In the genomic region with DNA sequence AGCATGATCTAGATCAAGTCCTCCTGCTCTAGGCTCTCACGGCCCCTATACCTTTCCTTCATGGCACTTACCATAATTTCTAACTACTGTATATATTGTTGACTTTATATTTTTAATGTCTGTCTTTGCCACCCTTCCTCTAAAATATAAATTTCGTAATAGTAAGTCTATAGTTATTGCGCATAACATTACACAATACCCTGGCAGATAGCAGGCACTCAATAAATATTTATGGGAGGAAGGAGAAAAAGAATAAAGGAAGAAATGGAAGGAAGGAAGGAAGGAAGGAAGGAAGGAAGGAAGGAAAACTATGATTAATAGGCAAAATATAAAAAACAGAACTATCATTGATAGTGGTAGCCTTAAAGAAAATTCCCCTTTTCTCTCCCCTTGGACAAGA, we compare ENCODE assay signal across 2 cellular contexts.
TF ChIP-seq lines count a peak whose summit lies in the region.

No MANE protein-coding gene starts in this region.

TF ChIP-seq in IMR-90, 13 proteins besides CTCF, POLR2A, EP300 and RAD21:
- TF ChIP-seq, protein P1, sequence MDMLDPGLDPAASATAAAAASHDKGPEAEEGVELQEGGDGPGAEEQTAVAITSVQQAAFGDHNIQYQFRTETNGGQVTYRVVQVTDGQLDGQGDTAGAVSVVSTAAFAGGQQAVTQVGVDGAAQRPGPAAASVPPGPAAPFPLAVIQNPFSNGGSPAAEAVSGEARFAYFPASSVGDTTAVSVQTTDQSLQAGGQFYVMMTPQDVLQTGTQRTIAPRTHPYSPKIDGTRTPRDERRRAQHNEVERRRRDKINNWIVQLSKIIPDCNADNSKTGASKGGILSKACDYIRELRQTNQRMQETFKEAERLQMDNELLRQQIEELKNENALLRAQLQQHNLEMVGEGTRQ (IDR thresholded peaks at IDR 0.05; ENCODE audit: low read depth, low read length), result no peak
- peak; percentile 60 for TF ChIP-seq CEBPB (IDR thresholded peaks at IDR 0.05; ENCODE audit: low read depth, low read length)

TF ChIP-seq in K562, 482 proteins besides CTCF, POLR2A, EP300 and RAD21:
- TF ChIP-seq, protein P2, sequence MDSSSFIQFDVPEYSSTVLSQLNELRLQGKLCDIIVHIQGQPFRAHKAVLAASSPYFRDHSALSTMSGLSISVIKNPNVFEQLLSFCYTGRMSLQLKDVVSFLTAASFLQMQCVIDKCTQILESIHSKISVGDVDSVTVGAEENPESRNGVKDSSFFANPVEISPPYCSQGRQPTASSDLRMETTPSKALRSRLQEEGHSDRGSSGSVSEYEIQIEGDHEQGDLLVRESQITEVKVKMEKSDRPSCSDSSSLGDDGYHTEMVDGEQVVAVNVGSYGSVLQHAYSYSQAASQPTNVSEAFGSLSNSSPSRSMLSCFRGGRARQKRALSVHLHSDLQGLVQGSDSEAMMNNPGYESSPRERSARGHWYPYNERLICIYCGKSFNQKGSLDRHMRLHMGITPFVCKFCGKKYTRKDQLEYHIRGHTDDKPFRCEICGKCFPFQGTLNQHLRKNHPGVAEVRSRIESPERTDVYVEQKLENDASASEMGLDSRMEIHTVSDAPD (CRISPR knock-in tag; IDR thresholded peaks at IDR 0.05), result no peak
- TF ChIP-seq ZNF175 (CRISPR knock-in tag; IDR thresholded peaks at IDR 0.05; ENCODE audit: low read depth) (no peak), KLF13 (tag; IDR thresholded peaks at IDR 0.05; ENCODE audit: borderline replicate concordance, low read depth) (no peak), CEBPB (tag; IDR thresholded peaks at IDR 0.05) (peak; percentile 54), ZNF551 (CRISPR knock-in tag; IDR thresholded peaks at IDR 0.05) (no peak), MNT (conservative IDR thresholded peaks at IDR 0.05) (no peak), TAF15 (IDR thresholded peaks at IDR 0.05; ENCODE audit: low read depth, low read length) (no peak)
TF ChIP-seq in K562: peak in this region for 1.
